In genomic region chr2:8676191-8676914, GRCh38 we compare ENCODE assay signal across 8 cellular contexts. TPM values are rescaled to one million over a fixed set of nuclear protein-coding genes. Genes with fewer than 3 reads are reported as not detected.
DNase-seq lines count a peak whose midpoint lies in the region; ATAC-seq and TF ChIP-seq lines count a peak whose summit lies in the region.

No MANE protein-coding gene starts in this region.

- H4K20me1 ChIP-seq in fibroblast of lung (ENCODE audit: control insufficient read depth, extremely low read depth, insufficient read depth, low read length): no peaks in the 10 kb centered on the region

- no peak for TF ChIP-seq CTCF in fibroblast of lung (conservative IDR thresholded peaks at IDR 0.05 in 1 of 2, IDR thresholded peaks at IDR 0.05 in 1 of 2; ENCODE audit: low read depth in 1 of 2, low read length in 2 of 2)
- TF ChIP-seq CTCF in vagina (IDR thresholded peaks at IDR 0.05): no peak

- peaks cover 21% of the 10 kb centered on the region for H3K4me1 ChIP-seq in fibroblast of lung (ENCODE audit: control insufficient read depth, extremely low read depth, insufficient read depth, low read length)
- H3K4me1 ChIP-seq in vagina: peaks cover 45% of the 10 kb centered on the region

- ATAC-seq in HG03159 (IDR thresholded peaks at IDR 0.05; ENCODE audit: unreplicated experiment) (no peak), GM18870 (IDR thresholded peaks at IDR 0.05; ENCODE audit: unreplicated experiment) (no peak), HG02870 (IDR thresholded peaks at IDR 0.05; ENCODE audit: unreplicated experiment) (no peak)

- H3K9me3 ChIP-seq in fibroblast of lung (ENCODE audit: control insufficient read depth, insufficient read depth, low read depth, low read length): no peaks in the 10 kb centered on the region
- H3K9me3 ChIP-seq in vagina: no peaks in the 10 kb centered on the region

- H2AFZ ChIP-seq in fibroblast of lung (ENCODE audit: low read length): peak overlapping the region; percentile 55

- no peaks in the 10 kb centered on the region for H3K27me3 ChIP-seq in fibroblast of lung (ENCODE audit: control insufficient read depth, insufficient read depth, low read length)
- no peaks in the 10 kb centered on the region for H3K27me3 ChIP-seq in vagina

- peak; percentile 19 for DNase-seq in stimulated activated CD4-positive, alpha-beta T cell treated with anti-CD3 and anti-CD28 coated beads, Interleukin-15, amount 100 ng/mL, for 24 hours
- DNase-seq in stimulated activated CD4-positive, alpha-beta T cell treated with anti-CD3 and anti-CD28 coated beads, Interleukin-4, amount 100 ng/mL, for 1 hour: no peak
- DNase-seq in fibroblast of lung (ENCODE audit: low read depth in 2 of 2): peak; percentile 86 to 87
- peak; percentile 83 for DNase-seq in mucosa of gallbladder (ENCODE audit: low spot score)
- peak; percentile 93 to 94 for DNase-seq in vagina (ENCODE audit: extremely low spot score in 2 of 2)

- H3K36me3 ChIP-seq in fibroblast of lung (ENCODE audit: control insufficient read depth, insufficient read depth, low read length): no peaks in the 10 kb centered on the region
- no peaks in the 10 kb centered on the region for H3K36me3 ChIP-seq in vagina

- no peaks in the 10 kb centered on the region for H3K79me2 ChIP-seq in fibroblast of lung (ENCODE audit: control insufficient read depth, insufficient read depth, low read length)

- H3K27ac ChIP-seq in fibroblast of lung (ENCODE audit: insufficient read depth, low read length): peak overlapping the region; percentile 79
- peak overlapping the region; percentile 95 for H3K27ac ChIP-seq in vagina

- intact Hi-C loops in vagina (cut with DNase I): loop anchor here (10.0 kb wide), 1 partner anchor 672 kb away; no protein-coding TSS in a partner anchor

- H3K4me2 ChIP-seq in fibroblast of lung (ENCODE audit: extremely low read depth, insufficient read depth, low read length): peak overlapping the region; percentile 86

- peak overlapping the region; percentile 76 for H3K9ac ChIP-seq in fibroblast of lung (ENCODE audit: insufficient read depth, low read length)

- TF ChIP-seq POLR2A in vagina (IDR thresholded peaks at IDR 0.05): no peak

- H3K4me3 ChIP-seq in fibroblast of lung (replicated peaks in 1 of 4; ENCODE audit: control extremely low read depth in 1 of 4, insufficient read depth in 1 of 4, low read depth in 3 of 4, low read length in 4 of 4) (peak overlapping the region in 3 of 4 experiments; percentile 25 to 57 (median 42)), vagina (peak overlapping the region; percentile 46 to 63)

RNA-seq across cellular contexts. Expression of gene ID2, which starts 5.5 kb away (rescaled TPM):
- 66.6 and 150 TPM in 2 replicates for total RNA-seq in fibroblast of lung
- polyA plus RNA-seq in fibroblast of lung: 23.1 and 92.5 TPM in 2 replicates
- 19.0 and 59.9 TPM in 2 replicates for polyA plus RNA-seq in fibroblast of lung (2012)
- polyA minus RNA-seq in fibroblast of lung (ENCODE audit: low replicate concordance): 20.2 and 61.7 TPM in 2 replicates
- 208 TPM for total RNA-seq in mucosa of gallbladder
- total RNA-seq in vagina: 378 TPM
